8 cellular contexts compared by ENCODE assay signal in genomic region chr12:62259993-62260732, GRCh38. TPM values are rescaled to one million over a fixed set of nuclear protein-coding genes. Genes with fewer than 3 reads are reported as not detected.
A peak's percentile ranks its signal among the peaks of the same experiment; 100 is the strongest.
DNase-seq lines count a peak whose midpoint lies in the region; ATAC-seq and TF ChIP-seq lines count a peak whose summit lies in the region.

TSS of gene USP15 (plus strand) at chr12:62260404. CDS start at chr12:62260415, 11 bp downstream.

- DNase-seq in NCI-H187 (lab: John Stamatoyannopoulos, UW): peak; percentile 95 to 98
- DNase-seq in T-helper 22 cell (ENCODE audit: low read depth): peak; percentile 91
- DNase-seq in astrocyte of the cerebellum (ENCODE audit: low read depth): peak; percentile 95
- DNase-seq in hepatic stellate cell (ENCODE audit: low spot score): peak; percentile 84
- peak; percentile 75 for DNase-seq in renal cortical epithelial cell (ENCODE audit: low read depth)
- DNase-seq in SKM-1 treated with dmso at 0.1 percent for 144 hours (lab: John Stamatoyannopoulos, UW; ENCODE audit: unreplicated experiment): no peak

- TF ChIP-seq CTCF in astrocyte of the cerebellum (IDR thresholded peaks at IDR 0.05; ENCODE audit: low read depth, low read length, missing control alignments): peak; percentile 73

- H3K4me3 ChIP-seq in astrocyte of the cerebellum (ENCODE audit: low read depth, low read length): peak within 1 kb of the TSS; percentile 96

- peak; percentile 85 for ATAC-seq in GM18498 (IDR thresholded peaks at IDR 0.05; ENCODE audit: unreplicated experiment)
- ATAC-seq in HG02938 (IDR thresholded peaks at IDR 0.05; ENCODE audit: unreplicated experiment): peak; percentile 71

- in situ Hi-C loops in astrocyte of the cerebellum (cut with HindIII; ENCODE audit: low sequenced_read_pairs): no loop called here

RNA-seq across cellular contexts. Expression of gene USP15, which starts in this region (rescaled TPM):
- total RNA-seq in renal cortical epithelial cell: 50.2 and 62.7 TPM in 2 replicates
